34 cellular contexts compared by ENCODE assay signal in the genomic region with DNA sequence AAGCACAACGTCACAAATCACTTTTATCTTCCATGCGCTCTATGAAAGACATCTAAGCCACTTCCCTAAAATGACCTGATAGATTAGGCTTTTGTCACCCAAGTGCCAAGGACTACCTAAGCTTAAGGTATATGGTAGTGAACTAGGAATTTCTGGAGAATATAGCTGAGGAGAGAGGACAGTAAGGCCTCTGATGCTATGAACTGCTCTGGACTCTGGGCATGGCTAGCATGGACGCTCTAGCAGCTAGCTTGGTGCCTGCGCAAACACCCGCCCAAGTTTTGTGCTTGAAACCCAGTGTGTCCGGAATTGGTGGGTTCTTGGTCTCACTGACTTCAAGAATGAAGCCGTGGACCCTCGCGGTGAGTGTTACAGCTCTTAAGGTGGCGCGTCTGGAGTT. TPM values are rescaled to one million over a fixed set of nuclear protein-coding genes. Genes with fewer than 3 reads are reported as not detected.
"Had no signal": no experiment of that assay in that cellular context is flagged by ENCODE, and none has a peak within 500 bp of the region (broad histone marks: within the 10 kb centered on the region; RNA-seq: fewer than 3 reads in every experiment).

No MANE protein-coding gene starts in this region.

- H3K4me3 Mint-ChIP-seq: activated B cell treated with CpG ODN at 0.5 μM for 24 hours; activated CD4-positive, alpha-beta memory T cell treated with anti-CD3 and anti-CD28 coated beads, Interleukin-2, amount 10 ng/mL, durations not matched to agents 7 days and 5 days; activated CD8-positive, alpha-beta memory T cell treated with anti-CD3 and anti-CD28 coated beads, Interleukin-2, amount 10 ng/mL, durations not matched to agents 7 days and 5 days; activated naive CD4-positive, alpha-beta T cell treated with anti-CD3 and anti-CD28 coated beads, Interleukin-2, amount 10 ng/mL, durations not matched to agents 7 days and 5 days; activated naive CD8-positive, alpha-beta T cell; activated naive CD8-positive, alpha-beta T cell treated with anti-CD3 and anti-CD28 coated beads, Interleukin-2, amount 50 U/mL, for 24 hours; central memory CD8-positive, alpha-beta T cell had no signal

- H3K4me1 Mint-ChIP-seq: activated B cell treated with CpG ODN at 0.5 μM for 24 hours; activated CD4-positive, alpha-beta memory T cell treated with anti-CD3 and anti-CD28 coated beads, Interleukin-2, amount 10 ng/mL, durations not matched to agents 7 days and 5 days; activated CD8-positive, alpha-beta memory T cell treated with anti-CD3 and anti-CD28 coated beads, Interleukin-2, amount 10 ng/mL, durations not matched to agents 7 days and 5 days; activated naive CD4-positive, alpha-beta T cell treated with anti-CD3 and anti-CD28 coated beads, Interleukin-2, amount 10 ng/mL, durations not matched to agents 7 days and 5 days; activated naive CD8-positive, alpha-beta T cell treated with anti-CD3 and anti-CD28 coated beads, Interleukin-2, amount 50 U/mL, for 24 hours; central memory CD8-positive, alpha-beta T cell had no signal

- H3K4me1 ChIP-seq: SJCRH30 had no signal

- H3K27me3 ChIP-seq: cardiac muscle cell, SJCRH30 had no signal

- H3K9me3 ChIP-seq: SJCRH30 had no signal

- H3K36me3 ChIP-seq: cardiac muscle cell, SJCRH30 had no signal

- DNase-seq: activated B cell treated with CpG ODN at 0.5 μM for 24 hours; activated CD4-positive, alpha-beta memory T cell treated with anti-CD3 and anti-CD28 coated beads, Interleukin-2, amount 10 ng/mL, durations not matched to agents 7 days and 5 days; activated CD4-positive, alpha-beta T cell treated with anti-CD3 and anti-CD28 coated beads for 4 hours; activated CD4-positive, CD25-positive, alpha-beta regulatory T cell treated with anti-CD3 and anti-CD28 coated beads, Interleukin-2, amount 50 U/mL, for 72 hours; activated CD8-positive, alpha-beta memory T cell treated with anti-CD3 and anti-CD28 coated beads for 24 hours; activated CD8-positive, alpha-beta memory T cell treated with anti-CD3 and anti-CD28 coated beads, Interleukin-2, amount 10 ng/mL, durations not matched to agents 7 days and 5 days; activated CD8-positive, alpha-beta memory T cell treated with anti-CD3 and anti-CD28 coated beads, Interleukin-2, amount 50 U/mL, for 48 hours; activated effector memory CD4-positive, alpha-beta T cell treated with Interleukin-2 at 50 U/mL for 16 hours; activated naive CD4-positive, alpha-beta T cell treated with anti-CD3 and anti-CD28 coated beads, Interleukin-2, amount 10 ng/mL, durations not matched to agents 7 days and 5 days; activated naive CD8-positive, alpha-beta T cell treated with anti-CD3 and anti-CD28 coated beads, Interleukin-2, amount 50 U/mL, for 24 hours; activated T-cell treated with anti-CD3 and anti-CD28 coated beads, Interleukin-2, amount 50 U/mL, for 48 hours; anterior cingulate cortex; Kasumi-1; KG1; MM.1S; MV-4-11; NCI-H1092; NCI-H1436 treated with DMSO at 0.1 percent for 48 hours; NCI-H1694 treated with DMSO at 0.1 percent for 48 hours; NCI-H2029; NCI-H345; NCI-H524 treated with DMSO at 0.1 percent for 48 hours; SHP77; SJCRH30; SW 1271; T-helper 1 cell; T-helper 2 cell; T-helper 9 cell had no signal

- H3K27me3 Mint-ChIP-seq: activated B cell treated with CpG ODN at 0.5 μM for 24 hours; activated CD4-positive, alpha-beta memory T cell treated with anti-CD3 and anti-CD28 coated beads, Interleukin-2, amount 10 ng/mL, durations not matched to agents 7 days and 5 days; activated naive CD4-positive, alpha-beta T cell treated with anti-CD3 and anti-CD28 coated beads, Interleukin-2, amount 10 ng/mL, durations not matched to agents 7 days and 5 days had no signal

- H3K27ac ChIP-seq: cardiac muscle cell, SJCRH30, VCaP had no signal

- H3K4me3 ChIP-seq: cardiac muscle cell, SJCRH30 had no signal

- H3K27ac Mint-ChIP-seq: activated B cell treated with CpG ODN at 0.5 μM for 24 hours; activated CD4-positive, alpha-beta memory T cell treated with anti-CD3 and anti-CD28 coated beads, Interleukin-2, amount 10 ng/mL, durations not matched to agents 7 days and 5 days; activated CD8-positive, alpha-beta memory T cell treated with anti-CD3 and anti-CD28 coated beads, Interleukin-2, amount 10 ng/mL, durations not matched to agents 7 days and 5 days; activated naive CD4-positive, alpha-beta T cell treated with anti-CD3 and anti-CD28 coated beads, Interleukin-2, amount 10 ng/mL, durations not matched to agents 7 days and 5 days; activated naive CD8-positive, alpha-beta T cell; activated naive CD8-positive, alpha-beta T cell treated with anti-CD3 and anti-CD28 coated beads, Interleukin-2, amount 50 U/mL, for 24 hours had no signal

- ATAC-seq: activated CD8-positive, alpha-beta memory T cell treated with anti-CD3 and anti-CD28 coated beads, Interleukin-2, amount 10 ng/mL, durations not matched to agents 7 days and 5 days; activated naive CD8-positive, alpha-beta T cell treated with anti-CD3 and anti-CD28 coated beads, Interleukin-2, amount 50 U/mL, for 24 hours had no signal

- H3K36me3 Mint-ChIP-seq: activated CD8-positive, alpha-beta memory T cell treated with anti-CD3 and anti-CD28 coated beads, Interleukin-2, amount 10 ng/mL, durations not matched to agents 7 days and 5 days; activated naive CD4-positive, alpha-beta T cell treated with anti-CD3 and anti-CD28 coated beads, Interleukin-2, amount 10 ng/mL, durations not matched to agents 7 days and 5 days; activated naive CD8-positive, alpha-beta T cell had no signal

RNA-seq across cellular contexts. Expression of gene OR10J5, which starts 42.5 kb away (rescaled TPM):
- total RNA-seq: activated B cell treated with CpG ODN at 0.5 μM for 24 hours; activated CD4-positive, alpha-beta memory T cell treated with anti-CD3 and anti-CD28 coated beads, Interleukin-2, amount 10 ng/mL, durations not matched to agents 7 days and 5 days; activated CD8-positive, alpha-beta memory T cell treated with anti-CD3 and anti-CD28 coated beads, Interleukin-2, amount 10 ng/mL, durations not matched to agents 7 days and 5 days; cardiac muscle cell; NCI-H460; OCI-LY7; SJCRH30 had no signal
- polyA plus RNA-seq: cardiac muscle cell had no signal

RNA-seq across cellular contexts. Expression of gene OR10J1, which starts 53.8 kb away (rescaled TPM):
- total RNA-seq: activated B cell treated with CpG ODN at 0.5 μM for 24 hours; activated CD4-positive, alpha-beta memory T cell treated with anti-CD3 and anti-CD28 coated beads, Interleukin-2, amount 10 ng/mL, durations not matched to agents 7 days and 5 days; activated CD8-positive, alpha-beta memory T cell treated with anti-CD3 and anti-CD28 coated beads, Interleukin-2, amount 10 ng/mL, durations not matched to agents 7 days and 5 days; cardiac muscle cell; OCI-LY7; SJCRH30 had no signal
- polyA plus RNA-seq: cardiac muscle cell had no signal
